Comparison of ENCODE assay signal across 13 cellular contexts in genomic region chr10:29849434-29849833, GRCh38.
DNase-seq lines count a peak whose midpoint lies in the region; ATAC-seq, FAIRE-seq and TF ChIP-seq lines count a peak whose summit lies in the region.
"Had no signal": no experiment of that assay in that cellular context is flagged by ENCODE, and none has a peak within 500 bp of the region (broad histone marks: within the 10 kb centered on the region; RNA-seq: fewer than 3 reads in every experiment).

No MANE protein-coding gene starts in this region.

- H3K27ac ChIP-seq in psoas muscle (peak overlapping the region; percentile 6), H9 (ENCODE audit: insufficient read length, low read depth, low read length) (no peak overlapping the region)
- H3K27ac ChIP-seq: epithelial cell of prostate had no signal

- peaks cover 1% of the 10 kb centered on the region; the same call in 1 of the 2 replicates for H3K27me3 Mint-ChIP-seq in H9 (ENCODE audit: low read depth)

- no peak overlapping the region for H4K91ac ChIP-seq in H9 (ENCODE audit: insufficient read length, low read depth, low read length)

- H2BK5ac ChIP-seq in H9 (ENCODE audit: insufficient read length, low read length): no peak overlapping the region

- H3K4me1 ChIP-seq in psoas muscle (peaks cover 2% of the 10 kb centered on the region), H9 (ENCODE audit: insufficient read depth, low read length) (no peaks in the 10 kb centered on the region)

- WGBS in psoas muscle, 3 donors: 18 to 36% (median 25%) methylated on average over 5 of the region's 5 CpGs
- whole genome bisulfite sequencing in H9 (ENCODE audit: extremely low coverage, insufficient read length, low lambda C conversion rate): no CpG with 5 or more reads among the region's 5 CpGs

- no peak for ATAC-seq in psoas muscle
- ATAC-seq in GM21367 (IDR thresholded peaks at IDR 0.05; ENCODE audit: unreplicated experiment): no peak

- peak; percentile 45 for FAIRE-seq in RCC 7860 (lab: Jason Lieb, UNC)

- H3K9me3 Mint-ChIP-seq in H9: peaks cover 0 to 3% of the 10 kb centered on the region in 2 experiments; a peak in 3 of 5 replicates

- H3K27ac Mint-ChIP-seq in H9: no peak overlapping the region
- H3K27ac Mint-ChIP-seq: activated CD4-positive, alpha-beta T cell treated with anti-CD3 and anti-CD28 coated beads, Interleukin-2, amount 10 ng/mL, durations not matched to agents 24 days and 14 days had no signal

- H3K4me2 ChIP-seq in H9 (ENCODE audit: insufficient read depth, insufficient read length, low read length): no peak overlapping the region

- no peak overlapping the region for H2AK5ac ChIP-seq in H9 (ENCODE audit: insufficient read length, low read length)

- H2BK120ac ChIP-seq in H9 (ENCODE audit: low read depth, low read length, poor library complexity, severe bottlenecking): no peak overlapping the region

- no peaks in the 10 kb centered on the region for H3K27me3 ChIP-seq in psoas muscle (ENCODE audit: insufficient read depth in 3 of 3, low read length in 2 of 3)
- no peaks in the 10 kb centered on the region for H3K27me3 ChIP-seq in H9 (ENCODE audit: insufficient read depth, low read length)

- no peak overlapping the region for H2BK12ac ChIP-seq in H9 (ENCODE audit: insufficient read length, low read depth, low read length)

- H3K9ac ChIP-seq in H9 (ENCODE audit: extremely low read depth, insufficient read length, low read length): no peak overlapping the region

- H4K8ac ChIP-seq in H9 (replicated peaks; ENCODE audit: insufficient read length, low read depth, low read length): no peak overlapping the region

- no peak overlapping the region for H4K5ac ChIP-seq in H9 (ENCODE audit: insufficient read length, low read depth, low read length)

- TF ChIP-seq CTCF in fibroblast of mammary gland (conservative IDR thresholded peaks at IDR 0.05; ENCODE audit: control insufficient read depth, insufficient read depth, low read depth, low read length): no peak
- no peak for TF ChIP-seq CTCF in psoas muscle (IDR thresholded peaks at IDR 0.05)
- TF ChIP-seq CTCF in H9 (conservative IDR thresholded peaks at IDR 0.05): no peak

- H3K9me3 ChIP-seq in psoas muscle (no peaks in the 10 kb centered on the region), H9 (ENCODE audit: control insufficient read depth, low read depth, low read length) (no peaks in the 10 kb centered on the region)

- no peak overlapping the region for H3T11ph ChIP-seq in H9 (ENCODE audit: low read length)

- H3K23me2 ChIP-seq in H9 (ENCODE audit: insufficient read length, low read depth, low read length, poor library complexity, severe bottlenecking): no peaks in the 10 kb centered on the region

- no peak overlapping the region for H3K4me3 Mint-ChIP-seq in H9
- H3K4me3 Mint-ChIP-seq: activated CD4-positive, alpha-beta T cell treated with anti-CD3 and anti-CD28 coated beads, Interleukin-2, amount 10 ng/mL, durations not matched to agents 24 days and 14 days had no signal

- no peak overlapping the region for H3K18ac ChIP-seq in H9 (ENCODE audit: insufficient read length, low read depth, low read length)

- no peak overlapping the region for H3K23ac ChIP-seq in H9 (ENCODE audit: insufficient read length, low read depth, low read length)

- DNase-seq in CMK (ENCODE audit: low read depth) (peak; percentile 56), RCC 7860 (ENCODE audit: low spot score) (peak; percentile 44), fibroblast of mammary gland (ENCODE audit: low read depth) (peak; percentile 63), psoas muscle (no peak), H9 (no peak), medulla oblongata (ENCODE audit: extremely low spot score) (no peak), HT-29 (ENCODE audit: low spot score) (no peak)
- DNase-seq: activated CD4-positive, alpha-beta T cell treated with anti-CD3 and anti-CD28 coated beads, Interleukin-2, amount 10 ng/mL, durations not matched to agents 24 days and 14 days; H7; NCI-H2029 treated with DMSO at 0.1 percent for 48 hours; stimulated activated CD4-positive, alpha-beta T cell treated with anti-CD3 and anti-CD28 coated beads, Interleukin-4, amount 100 ng/mL, for 1 hour had no signal

- intact Hi-C loops in psoas muscle (cut with DNase I): no loop called here

- peaks cover 0 to 5% (median 0%) of the 10 kb centered on the region in 3 experiments; a peak in 2 of 7 replicates for H3K36me3 Mint-ChIP-seq in H9 (ENCODE audit: insufficient read depth in 1 of 3, low read depth in 3 of 3)

- H3K4me1 Mint-ChIP-seq in H9: no peaks in the 10 kb centered on the region

- no peak overlapping the region for H2BK15ac ChIP-seq in H9 (ENCODE audit: low read depth, low read length)

- no peak overlapping the region for H2AFZ ChIP-seq in H9 (ENCODE audit: low read length)

- H3K4me3 ChIP-seq in fibroblast of mammary gland (ENCODE audit: control insufficient read depth, low read depth, low read length): no peak overlapping the region
- no peak overlapping the region for H3K4me3 ChIP-seq in psoas muscle

- H3K79me1 ChIP-seq in H9 (ENCODE audit: insufficient read depth, low read depth, low read length, poor library complexity, severe bottlenecking): no peaks in the 10 kb centered on the region

- no peak overlapping the region for H3K56ac ChIP-seq in H9 (ENCODE audit: insufficient read length, low read depth, low read length)

- H3K79me2 ChIP-seq in H9 (ENCODE audit: insufficient read depth, low read length): no peaks in the 10 kb centered on the region

- no peaks in the 10 kb centered on the region for H3K36me3 ChIP-seq in psoas muscle (ENCODE audit: insufficient read depth in 1 of 2, low read depth in 1 of 2)

- H2BK20ac ChIP-seq in H9 (ENCODE audit: low read depth, low read length, poor library complexity, severe bottlenecking): no peak overlapping the region

- no peak overlapping the region for H3K4ac ChIP-seq in H9 (ENCODE audit: low read depth, low read length)

- H4K20me1 ChIP-seq in H9 (ENCODE audit: control insufficient read depth, insufficient read depth, insufficient read length): no peaks in the 10 kb centered on the region

- no peak overlapping the region for H3K14ac ChIP-seq in H9 (ENCODE audit: insufficient read depth, low read length)

Comparison
In these comparisons a context has a peak if more than half of its experiments do, and no peak if none do; other contexts are left out.
1. DNase-seq: peak in CMK (single experiment), RCC 7860 (single experiment) and fibroblast of mammary gland (single experiment); none in psoas muscle (0 of 2), H9 (single experiment), medulla oblongata (single experiment) and HT-29 (single experiment).